ENCODE assay signal across 17 cellular contexts in the genomic region with DNA sequence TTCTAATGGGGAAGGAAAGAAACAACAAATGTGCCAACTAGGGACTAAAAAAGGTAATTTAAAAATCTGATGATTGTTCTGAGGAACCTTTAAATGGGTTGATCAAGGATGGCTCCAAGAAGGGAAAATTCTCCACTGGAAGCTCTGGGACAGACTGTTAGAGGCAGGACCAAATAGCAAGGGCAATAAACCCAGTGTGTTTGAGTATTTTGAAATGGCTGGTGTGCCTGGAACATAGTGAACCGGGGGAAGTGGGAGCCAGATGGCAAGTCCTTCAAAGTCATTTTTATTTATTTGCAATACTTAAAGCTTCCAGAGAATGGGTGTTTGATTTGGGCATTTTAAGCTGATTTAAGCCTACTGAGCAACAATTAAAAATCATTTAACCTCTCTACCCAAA.
DNase-seq lines count a peak whose midpoint lies in the region; ATAC-seq and TF ChIP-seq lines count a peak whose summit lies in the region.
"Had no signal": no experiment of that assay in that cellular context is flagged by ENCODE, and none has a peak within 500 bp of the region (broad histone marks: within the 10 kb centered on the region; RNA-seq: fewer than 3 reads in every experiment).

No MANE protein-coding gene starts in this region.

- H3K36me3 Mint-ChIP-seq in activated naive CD4-positive, alpha-beta T cell treated with anti-CD3 and anti-CD28 coated beads, Interleukin-2, amount 10 ng/mL, durations not matched to agents 7 days and 5 days = no peaks in the 10 kb centered on the region
- H3K36me3 Mint-ChIP-seq: CD4-positive, alpha-beta memory T cell had no signal

- H3K27me3 ChIP-seq in psoas muscle (ENCODE audit: insufficient read depth in 3 of 3, low read length in 2 of 3) (no peaks in the 10 kb centered on the region), skeletal muscle tissue (ENCODE audit: control insufficient read depth in 3 of 3, insufficient read depth in 3 of 3, low read length in 3 of 3) (no peaks in the 10 kb centered on the region)

- no peak for TF ChIP-seq CTCF in psoas muscle (IDR thresholded peaks at IDR 0.05)

- WGBS in psoas muscle, 3 donors = 7 to 21% (median 19%) methylated on average over 1 of the region's 1 CpG

- H3K4me1 ChIP-seq in psoas muscle (peaks cover 14% of the 10 kb centered on the region), skeletal muscle tissue (ENCODE audit: control insufficient read depth in 3 of 3, insufficient read depth in 3 of 3, low read length in 3 of 3) (peaks cover 0 to 6% (median 4%) of the 10 kb centered on the region in 3 donors)

- no peaks in the 10 kb centered on the region for H3K4me1 Mint-ChIP-seq in activated naive CD4-positive, alpha-beta T cell treated with anti-CD3 and anti-CD28 coated beads, Interleukin-2, amount 10 ng/mL, durations not matched to agents 7 days and 5 days
- H3K4me1 Mint-ChIP-seq: CD4-positive, alpha-beta memory T cell had no signal

- in situ Hi-C loops in KBM-7 (cut with MboI; ENCODE audit: low pct_unique_long_range_greater_than_20kb, low sequenced_read_pairs) = no loop called here

- H3K4me3 Mint-ChIP-seq in activated naive CD4-positive, alpha-beta T cell treated with anti-CD3 and anti-CD28 coated beads, Interleukin-2, amount 10 ng/mL, durations not matched to agents 7 days and 5 days = no peak overlapping the region
- H3K4me3 Mint-ChIP-seq: CD4-positive, alpha-beta memory T cell had no signal

- H3K9me3 ChIP-seq in psoas muscle (no peaks in the 10 kb centered on the region), skeletal muscle tissue (ENCODE audit: control insufficient read depth in 3 of 3, low read length in 3 of 3) (no peaks in the 10 kb centered on the region)

- H3K27ac Mint-ChIP-seq in activated naive CD4-positive, alpha-beta T cell treated with anti-CD3 and anti-CD28 coated beads, Interleukin-2, amount 10 ng/mL, durations not matched to agents 7 days and 5 days = no peak overlapping the region
- H3K27ac Mint-ChIP-seq: CD4-positive, alpha-beta memory T cell had no signal

- no peak overlapping the region for H3K4me3 ChIP-seq in psoas muscle
- no peak overlapping the region for H3K4me3 ChIP-seq in skeletal muscle tissue (ENCODE audit: low read length in 3 of 3)

- H3K27me3 Mint-ChIP-seq in activated naive CD4-positive, alpha-beta T cell treated with anti-CD3 and anti-CD28 coated beads, Interleukin-2, amount 10 ng/mL, durations not matched to agents 7 days and 5 days = no peaks in the 10 kb centered on the region
- H3K27me3 Mint-ChIP-seq: CD4-positive, alpha-beta memory T cell had no signal

- H3K9me3 Mint-ChIP-seq in activated naive CD4-positive, alpha-beta T cell treated with anti-CD3 and anti-CD28 coated beads, Interleukin-2, amount 10 ng/mL, durations not matched to agents 7 days and 5 days = no peaks in the 10 kb centered on the region

- H3K27ac ChIP-seq in psoas muscle = peak overlapping the region; percentile 54
- peak overlapping the region; percentile 45 for H3K27ac ChIP-seq in skeletal muscle tissue (ENCODE audit: low read depth, low read length)

- DNase-seq in KBM-7 (peak; percentile 16), NCI-H524 treated with DMSO at 0.1 percent for 48 hours (lab: John Stamatoyannopoulos, UW) (peak; percentile 67), psoas muscle (no peak), dedifferentiated amniotic fluid mesenchymal stem cell (ENCODE audit: extremely low spot score) (no peak), left lobe of liver (ENCODE audit: low spot score) (no peak)
- DNase-seq in activated naive CD4-positive, alpha-beta T cell treated with anti-CD3 and anti-CD28 coated beads, Interleukin-2, amount 10 ng/mL, durations not matched to agents 7 days and 5 days = no peak
- DNase-seq: C1 segment of cervical spinal cord; Calu3; CD4-positive, alpha-beta memory T cell; COR-L47; DMS79; EL; GDM1; H7; HCEC 1CT had no signal

- no peaks in the 10 kb centered on the region for H3K36me3 ChIP-seq in psoas muscle (ENCODE audit: insufficient read depth in 1 of 2, low read depth in 1 of 2)
- no peaks in the 10 kb centered on the region for H3K36me3 ChIP-seq in skeletal muscle tissue (ENCODE audit: control insufficient read depth in 3 of 3, insufficient read depth in 3 of 3, low read length in 3 of 3)

- CTCF ChIA-PET in activated naive CD4-positive, alpha-beta T cell treated with anti-CD3 and anti-CD28 coated beads, Interleukin-2, amount 10 ng/mL, durations not matched to agents 7 days and 5 days (lab: Charles Lee) = no interaction called here

- intact Hi-C loops in psoas muscle (cut with DNase I) = no loop called here

- H3K9ac ChIP-seq in skeletal muscle tissue (ENCODE audit: low read depth in 1 of 3, low read length in 3 of 3) = no peak overlapping the region

- ATAC-seq in psoas muscle (peak in 3 of 4 donors; percentile 63 to 95 (median 88)), HG03159 (IDR thresholded peaks at IDR 0.05; ENCODE audit: unreplicated experiment) (no peak), left lobe of liver (no peak)

Comparison
In these comparisons a context has a peak if more than half of its experiments do, and no peak if none do; other contexts are left out.
1. DNase-seq: peak in KBM-7 (single experiment) and NCI-H524 treated with DMSO at 0.1 percent for 48 hours (single experiment); none in psoas muscle (0 of 2), dedifferentiated amniotic fluid mesenchymal stem cell (single experiment), activated naive CD4-positive, alpha-beta T cell treated with anti-CD3 and anti-CD28 coated beads, Interleukin-2, amount 10 ng/mL, durations not matched to agents 7 days and 5 days (single experiment) and left lobe of liver (single experiment).
2. ATAC-seq: peak in psoas muscle (3 of 4); none in HG03159 (single experiment) and left lobe of liver (single experiment).